Comparison of ENCODE assay signal across 20 cellular contexts in genomic region chr6:132147530-132148011, GRCh38.
DNase-seq lines count a peak whose midpoint lies in the region; ATAC-seq, FAIRE-seq and TF ChIP-seq lines count a peak whose summit lies in the region.
"Had no signal": no experiment of that assay in that cellular context is flagged by ENCODE, and none has a peak within 500 bp of the region (broad histone marks: within the 10 kb centered on the region; RNA-seq: fewer than 3 reads in every experiment).

No MANE protein-coding gene starts in this region.

- no peak for ATAC-seq in HG03139 (IDR thresholded peaks at IDR 0.05; ENCODE audit: unreplicated experiment)
- ATAC-seq: activated naive CD4-positive, alpha-beta T cell treated with anti-CD3 and anti-CD28 coated beads, Interleukin-2, amount 50 U/mL, for 72 hours had no signal

- H3K27me3 ChIP-seq in mesenchymal stem cell (ENCODE audit: control insufficient read depth in 1 of 2, insufficient read depth in 1 of 2, low read length in 2 of 2) = no peaks in the 10 kb centered on the region
- H3K27me3 ChIP-seq: BLaER1 treated with 17β-estradiol and CSF1 and Interleukin-3, amounts not matched to agents 10 nM and 100 nM; esophagus squamous epithelium; tibial artery had no signal

- no peak overlapping the region for H4K91ac ChIP-seq in mesenchymal stem cell (ENCODE audit: low read length)

- TF ChIP-seq POLR2A in H54 (IDR thresholded peaks at IDR 0.05; ENCODE audit: low read depth, low read length) = no peak

- peak overlapping the region; percentile 73 for H3K9ac ChIP-seq in mesenchymal stem cell (ENCODE audit: low read length)
- H3K9ac ChIP-seq: BLaER1 treated with 17β-estradiol and CSF1 and Interleukin-3, amounts not matched to agents 10 nM and 100 nM; KMS-11 had no signal

- no peak overlapping the region for H2AFZ ChIP-seq in mesenchymal stem cell (ENCODE audit: low read depth, low read length)

- H3K4me1 ChIP-seq in mesenchymal stem cell (ENCODE audit: control insufficient read depth, insufficient read depth, low read depth, low read length) = no peaks in the 10 kb centered on the region
- H3K4me1 ChIP-seq: prostate gland had no signal

- no peak overlapping the region for H3K4me2 ChIP-seq in mesenchymal stem cell (ENCODE audit: low read length, poor library complexity, severe bottlenecking)
- H3K4me2 ChIP-seq: BLaER1 treated with 17β-estradiol and CSF1 and Interleukin-3, amounts not matched to agents 10 nM and 100 nM; KMS-11 had no signal

- no peak overlapping the region for H3K18ac ChIP-seq in mesenchymal stem cell (ENCODE audit: low read depth in 1 of 2, low read length in 2 of 2)

- no peak overlapping the region for H3K23ac ChIP-seq in mesenchymal stem cell (ENCODE audit: low read length in 2 of 2)

- no peak overlapping the region for H2BK120ac ChIP-seq in mesenchymal stem cell (ENCODE audit: low read depth, low read length)

- no peak overlapping the region for H3K14ac ChIP-seq in mesenchymal stem cell (ENCODE audit: low read length in 2 of 2)

- DNase-seq in AG08395 (ENCODE audit: low spot score) = peak; percentile 91
- no peak for DNase-seq in H54 (ENCODE audit: insufficient read length, low spot score)
- DNase-seq in astrocyte of the hippocampus (ENCODE audit: low read depth, low spot score) = peak; percentile 78
- DNase-seq in mesenchymal stem cell = peak; percentile 18
- no peak for DNase-seq in AML-193 (lab: John Stamatoyannopoulos, UW)
- DNase-seq in anterior cingulate cortex (lab: John Stamatoyannopoulos, UW) = no peak
- no peak for DNase-seq in T1000 (lab: John Stamatoyannopoulos, UW)
- DNase-seq: activated CD8-positive, alpha-beta memory T cell treated with anti-CD3 and anti-CD28 coated beads, Interleukin-2, amount 50 U/mL, for 4 hours; esophagus squamous epithelium; NCI-H146; NCI-H524; SW 1271; tibial artery had no signal

- H2BK15ac ChIP-seq in mesenchymal stem cell (ENCODE audit: low read depth, poor library complexity, severe bottlenecking) = no peak overlapping the region

- no peak overlapping the region for H3K4me3 ChIP-seq in mesenchymal stem cell (ENCODE audit: insufficient read depth in 1 of 2, low read depth in 1 of 2, low read length in 2 of 2)
- H3K4me3 ChIP-seq: BLaER1 treated with 17β-estradiol and CSF1 and Interleukin-3, amounts not matched to agents 10 nM and 100 nM; esophagus squamous epithelium; prostate gland; tibial artery had no signal

- peak; percentile 48 for FAIRE-seq in H54 (lab: Jason Lieb, UNC)
- FAIRE-seq: colon, GM12891 had no signal

- no peaks in the 10 kb centered on the region for H3K79me1 ChIP-seq in mesenchymal stem cell (replicated peaks; ENCODE audit: low read length, poor library complexity, severe bottlenecking)

- H3K9me3 ChIP-seq in mesenchymal stem cell (ENCODE audit: control insufficient read depth, low read length) = no peaks in the 10 kb centered on the region
- H3K9me3 ChIP-seq: esophagus squamous epithelium, prostate gland, tibial artery had no signal

- no peak overlapping the region for H3K4ac ChIP-seq in mesenchymal stem cell (ENCODE audit: low read depth in 1 of 2, low read length in 2 of 2)

- no peak overlapping the region for H4K8ac ChIP-seq in mesenchymal stem cell (ENCODE audit: low read length)

- H3K27ac ChIP-seq in mesenchymal stem cell (ENCODE audit: low read length, poor library complexity, severe bottlenecking) = peak overlapping the region; percentile 69
- H3K27ac ChIP-seq: BLaER1 treated with 17β-estradiol and CSF1 and Interleukin-3, amounts not matched to agents 10 nM and 100 nM; KMS-11; prostate gland; tibial artery had no signal

- no peak overlapping the region for H2BK5ac ChIP-seq in mesenchymal stem cell (ENCODE audit: low read depth, low read length, poor library complexity, severe bottlenecking)

- H2BK12ac ChIP-seq in mesenchymal stem cell (ENCODE audit: low read length in 2 of 2) = no peak overlapping the region

- no peak overlapping the region for H2AK5ac ChIP-seq in mesenchymal stem cell (ENCODE audit: low read length, severe bottlenecking)

- WGBS in mesenchymal stem cell = 67% methylated on average over 2 of the region's 2 CpGs

- no peaks in the 10 kb centered on the region for H3K36me3 ChIP-seq in mesenchymal stem cell (ENCODE audit: control insufficient read depth in 1 of 2, insufficient read depth in 2 of 2, low read depth in 1 of 2, low read length in 2 of 2)
- H3K36me3 ChIP-seq: esophagus squamous epithelium, prostate gland, tibial artery had no signal

Comparison
In these comparisons a context has a peak if more than half of its experiments do, and no peak if none do; other contexts are left out.
1. DNase-seq: peak in AG08395 (single experiment), astrocyte of the hippocampus (single experiment) and mesenchymal stem cell (single experiment); none in H54 (single experiment), AML-193 (0 of 2), anterior cingulate cortex (0 of 58) and T1000 (single experiment).